In the genomic region with DNA sequence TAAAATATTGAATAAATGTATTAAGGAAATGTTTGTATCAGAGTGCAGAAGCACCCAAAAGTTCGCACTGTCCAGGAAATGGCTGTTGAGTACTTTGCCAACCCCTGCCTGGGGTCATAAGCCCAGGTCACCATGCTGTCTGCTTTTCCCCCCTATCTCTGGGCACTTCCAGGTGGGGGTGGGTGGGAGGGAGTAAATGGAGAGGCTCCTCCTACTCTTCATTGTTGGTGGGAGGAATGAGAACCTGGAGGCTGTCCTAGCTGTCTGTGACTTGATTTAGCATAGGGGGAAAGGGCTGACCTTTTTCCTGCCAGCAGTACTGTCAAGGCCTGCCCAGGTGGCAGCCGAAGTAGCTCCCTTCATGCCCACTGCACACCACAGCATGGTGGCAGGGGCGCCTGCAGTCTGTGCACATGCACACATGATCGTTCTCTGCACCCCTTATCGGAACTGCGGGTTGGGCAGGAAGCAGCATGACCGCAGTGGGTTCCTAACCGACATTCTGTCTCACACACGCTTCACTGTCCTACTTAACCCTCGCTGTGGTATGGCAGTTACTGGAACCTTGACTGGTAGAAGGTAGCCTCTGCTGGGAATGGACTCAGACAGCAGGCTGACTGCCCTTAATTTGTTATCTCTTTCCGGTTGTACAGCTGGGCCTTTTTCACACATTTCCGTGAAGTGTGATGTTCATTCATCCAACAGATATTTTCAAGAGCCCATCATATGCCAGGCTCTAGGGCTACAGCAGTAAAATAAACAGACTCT, we compare ENCODE assay signal across 9 cellular contexts. TPM values are rescaled to one million over a fixed set of nuclear protein-coding genes. Genes with fewer than 3 reads are reported as not detected.
A peak's percentile ranks its signal among the peaks of the same experiment; 100 is the strongest.
DNase-seq lines count a peak whose midpoint lies in the region; ATAC-seq and TF ChIP-seq lines count a peak whose summit lies in the region.
"Had no signal": no experiment of that assay in that cellular context is flagged by ENCODE, and none has a peak within 500 bp of the region (broad histone marks: within the 10 kb centered on the region; RNA-seq: fewer than 3 reads in every experiment).

No MANE protein-coding gene starts in this region.

- H3K4me1 ChIP-seq in osteoblast (ENCODE audit: insufficient read depth, low read length) = peaks cover 19% of the 10 kb centered on the region
- H3K4me1 ChIP-seq: ascending aorta had no signal

- no peaks in the 10 kb centered on the region for H3K27me3 ChIP-seq in osteoblast (ENCODE audit: insufficient read depth, low read length)
- H3K27me3 ChIP-seq: ascending aorta had no signal

- H3K4me3 ChIP-seq in osteoblast (ENCODE audit: insufficient read depth, low read length) = no peak overlapping the region
- H3K4me3 ChIP-seq: ascending aorta had no signal

- H3K36me3 Mint-ChIP-seq in chondrocyte (ENCODE audit: low read depth) = peaks cover 2% of the 10 kb centered on the region

- H3K27ac ChIP-seq in osteoblast (ENCODE audit: low read depth, low read length) = no peak overlapping the region
- H3K27ac ChIP-seq: ascending aorta had no signal

- H3K27me3 Mint-ChIP-seq in chondrocyte (ENCODE audit: low read depth) = no peaks in the 10 kb centered on the region

- peaks cover 3% of the 10 kb centered on the region for H3K9me3 Mint-ChIP-seq in chondrocyte (ENCODE audit: low read depth)

- H3K36me3 ChIP-seq in osteoblast (ENCODE audit: insufficient read depth, low read length) = no peaks in the 10 kb centered on the region
- H3K36me3 ChIP-seq: ascending aorta had no signal

- peaks cover 59% of the 10 kb centered on the region for H3K79me2 ChIP-seq in osteoblast (ENCODE audit: insufficient read depth, low read length)

- H2AFZ ChIP-seq in osteoblast (ENCODE audit: low read length) = no peak overlapping the region

- peak; percentile 92 for ATAC-seq in HG03521 (IDR thresholded peaks at IDR 0.05; ENCODE audit: unreplicated experiment)

- H3K27ac Mint-ChIP-seq in chondrocyte (ENCODE audit: unreplicated experiment) = no peak overlapping the region

- DNase-seq in NCI-H1694 treated with DMSO at 0.1 percent for 48 hours (lab: John Stamatoyannopoulos, UW) = peak; percentile 5
- DNase-seq in NCI-H1694 (lab: John Stamatoyannopoulos, UW) = no peak
- peak; percentile 69 for DNase-seq in activated CD4-positive, CD25-positive, alpha-beta regulatory T cell treated with anti-CD3 and anti-CD28 coated beads, Interleukin-2, amount 50 U/mL, for 16 hours (ENCODE audit: low read depth, low spot score)
- DNase-seq in effector CD4-positive, alpha-beta T cell = peak; percentile 61
- DNase-seq in stimulated activated CD4-positive, alpha-beta T cell treated with anti-CD3 and anti-CD28 coated beads, Interleukin-4, amount 100 ng/mL, for 48 hours (ENCODE audit: low read depth in 2 of 2) = peak; percentile 56 to 59
- no peak for DNase-seq in chondrocyte (ENCODE audit: low spot score)
- no peak for DNase-seq in osteoblast (ENCODE audit: insufficient read length, low spot score, missing footprints)

- H3K9me3 ChIP-seq in osteoblast (ENCODE audit: low read depth, low read length) = no peaks in the 10 kb centered on the region
- H3K9me3 ChIP-seq: ascending aorta had no signal

- H3K4me2 ChIP-seq in osteoblast (ENCODE audit: insufficient read depth, low read length) = no peak overlapping the region

- no peak overlapping the region for H3K4me3 Mint-ChIP-seq in chondrocyte (ENCODE audit: unreplicated experiment)

- H3K4me1 Mint-ChIP-seq in chondrocyte (ENCODE audit: low read depth) = peaks cover 28% of the 10 kb centered on the region

- TF ChIP-seq CTCF in chondrocyte (IDR thresholded peaks at IDR 0.05) (no peak), osteoblast (IDR thresholded peaks at IDR 0.05; ENCODE audit: extremely low read depth, low read depth, low read length) (no peak)

- peaks cover 45% of the 10 kb centered on the region for H4K20me1 ChIP-seq in osteoblast (ENCODE audit: insufficient read depth, low read length)

RNA-seq across cellular contexts. Expression of a gene that starts 41.5 kb away (rescaled TPM):
- total RNA-seq in chondrocyte = 2.3 to 2.7 TPM (median 2.6 TPM) in 3 replicates
- total RNA-seq in osteoblast = 2.7 and 3.6 TPM in 2 replicates

Comparison
In these comparisons a context has a peak if more than half of its experiments do, and no peak if none do; other contexts are left out.
1. DNase-seq: peak in NCI-H1694 treated with DMSO at 0.1 percent for 48 hours (single experiment), activated CD4-positive, CD25-positive, alpha-beta regulatory T cell treated with anti-CD3 and anti-CD28 coated beads, Interleukin-2, amount 50 U/mL, for 16 hours (single experiment), effector CD4-positive, alpha-beta T cell (single experiment) and stimulated activated CD4-positive, alpha-beta T cell treated with anti-CD3 and anti-CD28 coated beads, Interleukin-4, amount 100 ng/mL, for 48 hours (2 of 2); none in NCI-H1694 (single experiment), chondrocyte (single experiment) and osteoblast (single experiment).